In genomic region chr6:131807321-131807643, GRCh38 we compare ENCODE assay signal across 7 cellular contexts. TPM values are rescaled to one million over a fixed set of nuclear protein-coding genes. Genes with fewer than 3 reads are reported as not detected.
DNase-seq lines count a peak whose midpoint lies in the region; ATAC-seq and TF ChIP-seq lines count a peak whose summit lies in the region.

No MANE protein-coding gene starts in this region.

- peaks cover 51% of the 10 kb centered on the region for H3K4me1 Mint-ChIP-seq in HFFc6 (ENCODE audit: low read depth)
- H3K4me1 Mint-ChIP-seq in activated CD8-positive, alpha-beta T cell treated with anti-CD3 and anti-CD28 coated beads, Interleukin-2, amount 10 ng/mL, durations not matched to agents 7 days and 5 days (ENCODE audit: low read depth): peaks cover 30% of the 10 kb centered on the region
- peaks cover 9% of the 10 kb centered on the region for H3K4me1 Mint-ChIP-seq in stimulated activated naive CD8-positive, alpha-beta T cell treated with anti-CD3 and anti-CD28 coated beads, Interleukin-15, amount 100 ng/mL, for 72 hours

- peaks cover 3% of the 10 kb centered on the region for H3K9me3 ChIP-seq in iPS-18c (ENCODE audit: control insufficient read depth, insufficient read depth, low read length)

- ATAC-seq in activated CD8-positive, alpha-beta T cell treated with anti-CD3 and anti-CD28 coated beads, Interleukin-2, amount 10 ng/mL, durations not matched to agents 7 days and 5 days: no peak
- no peak for ATAC-seq in stimulated activated naive CD8-positive, alpha-beta T cell treated with anti-CD3 and anti-CD28 coated beads, Interleukin-15, amount 100 ng/mL, for 72 hours
- ATAC-seq in GM21737 (IDR thresholded peaks at IDR 0.05; ENCODE audit: unreplicated experiment): no peak

- no peaks in the 10 kb centered on the region; the same call in 1 of the 2 replicates for H3K27me3 Mint-ChIP-seq in HFFc6 (ENCODE audit: insufficient read depth)
- peaks cover 65% of the 10 kb centered on the region for H3K27me3 Mint-ChIP-seq in activated CD8-positive, alpha-beta T cell treated with anti-CD3 and anti-CD28 coated beads, Interleukin-2, amount 10 ng/mL, durations not matched to agents 7 days and 5 days (ENCODE audit: low read depth)
- H3K27me3 Mint-ChIP-seq in stimulated activated naive CD8-positive, alpha-beta T cell treated with anti-CD3 and anti-CD28 coated beads, Interleukin-15, amount 100 ng/mL, for 72 hours: peaks cover 56% of the 10 kb centered on the region

- TF ChIP-seq CTCF in HFFc6 (IDR thresholded peaks at IDR 0.05): no peak

- CTCF ChIA-PET in activated CD8-positive, alpha-beta T cell treated with anti-CD3 and anti-CD28 coated beads, Interleukin-2, amount 10 ng/mL, durations not matched to agents 7 days and 5 days (lab: Charles Lee): no interaction called here

- peak overlapping the region; percentile 65 for H3K4me3 ChIP-seq in iPS-18c (ENCODE audit: insufficient read depth, low read depth, low read length)

- H3K27ac Mint-ChIP-seq in HFFc6: peak overlapping the region; percentile 77
- peak overlapping the region; percentile 70 for H3K27ac Mint-ChIP-seq in activated CD8-positive, alpha-beta T cell treated with anti-CD3 and anti-CD28 coated beads, Interleukin-2, amount 10 ng/mL, durations not matched to agents 7 days and 5 days
- H3K27ac Mint-ChIP-seq in stimulated activated naive CD8-positive, alpha-beta T cell treated with anti-CD3 and anti-CD28 coated beads, Interleukin-15, amount 100 ng/mL, for 72 hours: peak overlapping the region; percentile 21 to 36

- H3K9me3 Mint-ChIP-seq in HFFc6: no peaks in the 10 kb centered on the region
- no peaks in the 10 kb centered on the region for H3K9me3 Mint-ChIP-seq in activated CD8-positive, alpha-beta T cell treated with anti-CD3 and anti-CD28 coated beads, Interleukin-2, amount 10 ng/mL, durations not matched to agents 7 days and 5 days (ENCODE audit: insufficient read depth)
- no peaks in the 10 kb centered on the region for H3K9me3 Mint-ChIP-seq in stimulated activated naive CD8-positive, alpha-beta T cell treated with anti-CD3 and anti-CD28 coated beads, Interleukin-15, amount 100 ng/mL, for 72 hours

- H3K4me3 Mint-ChIP-seq in HFFc6: peak overlapping the region; percentile 92
- peak overlapping the region; percentile 84 for H3K4me3 Mint-ChIP-seq in activated CD8-positive, alpha-beta T cell treated with anti-CD3 and anti-CD28 coated beads, Interleukin-2, amount 10 ng/mL, durations not matched to agents 7 days and 5 days
- peak overlapping the region; percentile 82 to 89 for H3K4me3 Mint-ChIP-seq in stimulated activated naive CD8-positive, alpha-beta T cell treated with anti-CD3 and anti-CD28 coated beads, Interleukin-15, amount 100 ng/mL, for 72 hours

- DNase-seq in HFFc6: no peak
- no peak for DNase-seq in activated CD8-positive, alpha-beta T cell treated with anti-CD3 and anti-CD28 coated beads, Interleukin-2, amount 10 ng/mL, durations not matched to agents 7 days and 5 days
- DNase-seq in stimulated activated naive CD8-positive, alpha-beta T cell treated with anti-CD3 and anti-CD28 coated beads, Interleukin-15, amount 100 ng/mL, for 72 hours: no peak
- DNase-seq in NCI-H2171 treated with DMSO at 0.1 percent for 48 hours (lab: John Stamatoyannopoulos, UW): no peak
- DNase-seq in DMS153 (lab: John Stamatoyannopoulos, UW): no peak

- POLR2A ChIA-PET in activated CD8-positive, alpha-beta T cell treated with anti-CD3 and anti-CD28 coated beads, Interleukin-2, amount 10 ng/mL, durations not matched to agents 7 days and 5 days (lab: Charles Lee): no interaction called here

- peaks cover under 1% of the 10 kb centered on the region; the same call in 1 of the 2 replicates for H3K36me3 Mint-ChIP-seq in HFFc6 (ENCODE audit: low read depth)
- H3K36me3 Mint-ChIP-seq in activated CD8-positive, alpha-beta T cell treated with anti-CD3 and anti-CD28 coated beads, Interleukin-2, amount 10 ng/mL, durations not matched to agents 7 days and 5 days (ENCODE audit: low read depth): no peaks in the 10 kb centered on the region

RNA-seq across cellular contexts. Expression of gene ENPP1, which starts 0.5 kb away (rescaled TPM):
- total RNA-seq in HFFc6 (2021; fragmentation: NEBNext Ultra II Directional; extraction: Animal tissue kit (Norgen Biotek cat#: 25700)): 10 to 100 TPM; 30.1 to 39.5 (median 36.3) TPM
- total RNA-seq in activated CD8-positive, alpha-beta T cell treated with anti-CD3 and anti-CD28 coated beads, Interleukin-2, amount 10 ng/mL, durations not matched to agents 7 days and 5 days: under 1 TPM; 0.29 to 0.50 TPM

Comparison
In these comparisons a context has a peak if more than half of its experiments do, and no peak if none do; other contexts are left out.
1. RNA of gene ENPP1, which starts 0.5 kb away (total RNA-seq): 30.1 to 39.5 TPM in HFFc6; 0.29 to 0.50 TPM in activated CD8-positive, alpha-beta T cell treated with anti-CD3 and anti-CD28 coated beads, Interleukin-2, amount 10 ng/mL, durations not matched to agents 7 days and 5 days; every median in the first group is over 10 times any median in the second.
2. Peak in every context shown above with its lines, with median percentiles within 50 percentile points of each other: H3K27ac Mint-ChIP-seq and H3K4me3 Mint-ChIP-seq.